ENCODE assay signal across 33 cellular contexts in genomic region chr7:12094365-12094921, GRCh38.
A peak's percentile ranks its signal among the peaks of the same experiment; 100 is the strongest.
DNase-seq lines count a peak whose midpoint lies in the region; ATAC-seq and TF ChIP-seq lines count a peak whose summit lies in the region.
"Had no signal": no experiment of that assay in that cellular context is flagged by ENCODE, and none has a peak within 500 bp of the region (broad histone marks: within the 10 kb centered on the region; RNA-seq: fewer than 3 reads in every experiment).

No MANE protein-coding gene starts in this region.

- H2AK9ac ChIP-seq in IMR-90 (replicated peaks; ENCODE audit: low read depth, low read length, poor library complexity), result no peak overlapping the region

- H2BK20ac ChIP-seq in IMR-90 (ENCODE audit: low read depth, low read length), result no peak overlapping the region

- WGBS in IMR-90 (ENCODE audit: extremely low coverage in 2 of 2, insufficient read length in 1 of 2), 2 experiments, result 40% methylated on average over 1 of the region's 4 CpGs; no CpG with 5 or more reads in 1 of the 2 experiments
- no CpG with 5 or more reads among the region's 4 CpGs for WGBS in iPS DF 6.9 (ENCODE audit: insufficient coverage, insufficient read length)

- no peak overlapping the region for H4K8ac ChIP-seq in IMR-90 (ENCODE audit: low read depth in 2 of 2, low read length in 2 of 2)

- H3K18ac ChIP-seq in IMR-90 (ENCODE audit: low read depth, low read length), result no peak overlapping the region

- DNase-seq in IMR-90, result no peak
- peak; percentile 4 to 8 for DNase-seq in cardiac fibroblast (ENCODE audit: low read depth in 2 of 2)
- peak; percentile 25 for DNase-seq in iPS DF 6.9 (ENCODE audit: low read depth, low spot score)
- DNase-seq in omental fat pad (ENCODE audit: low spot score), result no peak
- no peak for DNase-seq in DMS 273 treated with DMSO at 0.1 percent for 48 hours (lab: John Stamatoyannopoulos, UW)
- no peak for DNase-seq in foreskin melanocyte
- DNase-seq in inferior parietal cortex (ENCODE audit: extremely low spot score), result no peak
- DNase-seq: activated CD8-positive, alpha-beta memory T cell treated with anti-CD3 and anti-CD28 coated beads, Interleukin-2, amount 10 ng/mL, durations not matched to agents 7 days and 5 days; activated naive CD4-positive, alpha-beta T cell; activated T-cell treated with anti-CD3 and anti-CD28 coated beads, Interleukin-2, amount 50 U/mL, for 72 hours; brain microvascular endothelial cell; C1 segment of cervical spinal cord; Caco-2; cortex of kidney; DMS79; effector memory CD8-positive, alpha-beta T cell; HFFc6; hypothalamus; NCI-H1694 treated with DMSO at 0.1 percent for 48 hours; NCI-H2171 treated with DMSO at 0.1 percent for 48 hours; NCI-H69; SJCRH30; stimulated activated CD4-positive, alpha-beta T cell treated with anti-CD3 and anti-CD28 coated beads, Interleukin-4, amount 100 ng/mL, for 24 hours; T1000; upper lobe of right lung had no signal

- dilution Hi-C loops in IMR-90 (cut with HindIII; ENCODE audit: low sequenced_read_pairs, unreplicated experiment), result no loop called here

- ATAC-seq in IMR-90 (ENCODE audit: low read depth) (no peak), omental fat pad (ENCODE audit: low FRiP score) (peak; percentile 57)
- ATAC-seq: activated CD8-positive, alpha-beta memory T cell treated with anti-CD3 and anti-CD28 coated beads, Interleukin-2, amount 10 ng/mL, durations not matched to agents 7 days and 5 days; activated T-cell treated with anti-CD3 and anti-CD28 coated beads, Interleukin-2, amount 50 U/mL, for 72 hours; effector memory CD8-positive, alpha-beta T cell; gastroesophageal sphincter; sciatic nerve; stimulated activated effector memory CD8-positive, alpha-beta T cell treated with anti-CD3 and anti-CD28 coated beads, Interleukin-12 subunit alpha, Interleukin-12 subunit beta, amount 100 ng/mL, for 72 hours; upper lobe of right lung had no signal

- H3K4me1 ChIP-seq in IMR-90 (ENCODE audit: control insufficient read depth, insufficient read depth, low read length), result no peaks in the 10 kb centered on the region
- H3K4me1 ChIP-seq in iPS DF 6.9 (ENCODE audit: control insufficient read depth, insufficient read depth, low read length), result peaks cover 5% of the 10 kb centered on the region; the same call in 1 of the 2 replicates
- H3K4me1 ChIP-seq: Caco-2, esophagus muscularis mucosa, gastroesophageal sphincter, prostate gland, SJCRH30, upper lobe of right lung had no signal

- no peaks in the 10 kb centered on the region for H4K20me1 ChIP-seq in IMR-90 (ENCODE audit: insufficient read depth, low read length)

- H3K79me1 ChIP-seq in IMR-90 (ENCODE audit: low read depth in 1 of 2, low read length in 2 of 2), result no peaks in the 10 kb centered on the region

- CTCF ChIA-PET in IMR-90 (lab: Yijun Ruan, JAX), result no interaction called here

- no peak overlapping the region for H3K56ac ChIP-seq in IMR-90 (ENCODE audit: extremely low read depth, insufficient read depth, low read length)

- no peak overlapping the region for H4K5ac ChIP-seq in IMR-90 (ENCODE audit: low read depth, low read length)

- H3K4me3 ChIP-seq in IMR-90 (ENCODE audit: insufficient read depth, low read depth, low read length), result no peak overlapping the region
- no peak overlapping the region for H3K4me3 ChIP-seq in cardiac fibroblast (replicated peaks in 1 of 2; ENCODE audit: low read depth in 2 of 2, low read length in 2 of 2)
- H3K4me3 ChIP-seq in iPS DF 6.9 (ENCODE audit: low read length), result no peak overlapping the region
- H3K4me3 ChIP-seq: esophagus muscularis mucosa, gastroesophageal sphincter, prostate gland, SJCRH30, suprapubic skin, upper lobe of right lung had no signal

- no peaks in the 10 kb centered on the region; the same call in 1 of the 2 replicates for H3K9me1 ChIP-seq in IMR-90 (ENCODE audit: insufficient read depth, low read length)

- no peak overlapping the region for H4K91ac ChIP-seq in IMR-90 (ENCODE audit: insufficient read depth, low read depth, low read length)

- H2AK5ac ChIP-seq in IMR-90 (ENCODE audit: low read depth, low read length), result no peak overlapping the region

- POLR2A ChIA-PET in IMR-90 (lab: Charles Lee; ENCODE audit: unreplicated experiment), result no interaction called here

- in situ Hi-C loops in IMR-90 (cut with MboI; ENCODE audit: low sequenced_read_pairs), result no loop called here

- BruUV-seq in IMR-90 (replicated peaks; lab: Mats Ljungman, UMichigan), result no TSS peak

- H2BK5ac ChIP-seq in IMR-90 (ENCODE audit: low read depth, low read length, poor library complexity, severe bottlenecking), result no peak overlapping the region

- H3K9me3 ChIP-seq in IMR-90 (ENCODE audit: control insufficient read depth, insufficient read depth, low read length) (no peaks in the 10 kb centered on the region), iPS DF 6.9 (ENCODE audit: control insufficient read depth, insufficient read depth, low read length) (no peaks in the 10 kb centered on the region)
- H3K9me3 ChIP-seq: Caco-2, gastroesophageal sphincter, neutrophil, prostate gland, SJCRH30, suprapubic skin, upper lobe of right lung had no signal

- intact Hi-C loops in IMR-90 (cut with micrococcal nuclease), result no loop called here

- no peak for TF ChIP-seq POLR2A in IMR-90 (IDR thresholded peaks at IDR 0.05; ENCODE audit: low read depth, low read length)

- H2AFZ ChIP-seq in IMR-90 (replicated peaks; ENCODE audit: low read length, poor library complexity), result peak overlapping the region; percentile 56

- H3K36me3 ChIP-seq in IMR-90 (ENCODE audit: control insufficient read depth, insufficient read depth, low read length) (no peaks in the 10 kb centered on the region), iPS DF 6.9 (ENCODE audit: control insufficient read depth, insufficient read depth, low read length) (no peaks in the 10 kb centered on the region)
- H3K36me3 ChIP-seq: brain microvascular endothelial cell, esophagus muscularis mucosa, gastroesophageal sphincter, neutrophil, prostate gland, SJCRH30, suprapubic skin, upper lobe of right lung had no signal

- no peak overlapping the region for H3K9ac ChIP-seq in IMR-90 (ENCODE audit: low read depth, low read length)

- TF ChIP-seq RAD21 in IMR-90 (IDR thresholded peaks at IDR 0.05; ENCODE audit: low read length), result no peak

- H3K23ac ChIP-seq in IMR-90 (ENCODE audit: low read depth, low read length), result no peak overlapping the region

- no peak overlapping the region for H3K27ac ChIP-seq in IMR-90 (ENCODE audit: insufficient read depth, low read length)
- H3K27ac ChIP-seq in iPS DF 6.9 (ENCODE audit: low read length), result no peak overlapping the region
- H3K27ac ChIP-seq: brain microvascular endothelial cell, esophagus muscularis mucosa, gastroesophageal sphincter, HL-60, neutrophil, prostate gland, SJCRH30, suprapubic skin, upper lobe of right lung had no signal

- no peak overlapping the region for H2BK120ac ChIP-seq in IMR-90 (ENCODE audit: low read depth, low read length)

- H2BK15ac ChIP-seq in IMR-90 (ENCODE audit: low read depth, low read length), result no peak overlapping the region

- H3K27me3 ChIP-seq in IMR-90 (ENCODE audit: control insufficient read depth, insufficient read depth, low read length) (no peaks in the 10 kb centered on the region), iPS DF 6.9 (ENCODE audit: control insufficient read depth, insufficient read depth, low read length) (no peaks in the 10 kb centered on the region; the same call in 1 of the 2 replicates)
- H3K27me3 ChIP-seq: brain microvascular endothelial cell, esophagus muscularis mucosa, gastroesophageal sphincter, neutrophil, SJCRH30, suprapubic skin, upper lobe of right lung had no signal

- H3K4ac ChIP-seq in IMR-90 (ENCODE audit: low read depth, low read length), result no peak overlapping the region

- H3K14ac ChIP-seq in IMR-90 (replicated peaks; ENCODE audit: low read depth, low read length), result no peak overlapping the region

- TF ChIP-seq CTCF in IMR-90 (conservative IDR thresholded peaks at IDR 0.05; ENCODE audit: low read depth, low read length) (no peak), cardiac fibroblast (IDR thresholded peaks at IDR 0.05; ENCODE audit: low read depth, low read length) (no peak), omental fat pad (IDR thresholded peaks at IDR 0.05) (no peak)

- H3K4me2 ChIP-seq in IMR-90 (ENCODE audit: low read depth, low read length), result no peak overlapping the region

TF ChIP-seq in IMR-90, 13 proteins besides CTCF, POLR2A, EP300 and RAD21:
- no peak for TF ChIP-seq RFX5 (IDR thresholded peaks at IDR 0.05; ENCODE audit: low read depth, low read length)
- no peak for TF ChIP-seq MAZ (IDR thresholded peaks at IDR 0.05; ENCODE audit: borderline replicate concordance, low read depth, low read length)
- no peak for TF ChIP-seq USF2 (IDR thresholded peaks at IDR 0.05; ENCODE audit: low read depth, low read length)
- TF ChIP-seq NFE2L2 (IDR thresholded peaks at IDR 0.05; ENCODE audit: low read depth, low read length), result no peak

Comparison
In these comparisons a context has a peak if more than half of its experiments do, and no peak if none do; other contexts are left out.
1. DNase-seq: peak in cardiac fibroblast (2 of 2) and iPS DF 6.9 (single experiment); none in IMR-90 (single experiment), omental fat pad (single experiment), DMS 273 treated with DMSO at 0.1 percent for 48 hours (single experiment), foreskin melanocyte (single experiment) and inferior parietal cortex (single experiment).